ENCODE assay signal across 28 cellular contexts in the genomic region with DNA sequence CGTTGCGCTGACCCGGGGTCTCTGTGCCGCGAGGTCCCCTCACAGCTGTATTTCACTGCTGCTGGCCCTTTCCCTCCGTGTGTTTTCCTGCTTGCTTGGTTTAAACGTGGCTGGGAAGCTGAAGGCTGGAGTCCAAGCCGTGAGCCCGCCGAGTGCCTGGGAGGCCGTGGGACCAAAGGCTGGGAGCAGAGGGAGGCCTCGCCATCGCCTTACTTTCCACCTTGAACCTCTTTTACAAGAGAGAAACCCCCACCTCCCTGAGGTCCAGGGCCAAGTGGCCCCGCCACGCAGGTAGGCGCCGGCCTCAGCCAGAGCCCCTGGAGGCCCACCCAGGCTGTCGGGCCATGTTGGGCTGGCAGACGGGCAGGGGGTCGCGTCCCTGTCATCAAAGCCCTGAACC.
DNase-seq lines count a peak whose midpoint lies in the region; ATAC-seq, FAIRE-seq and TF ChIP-seq lines count a peak whose summit lies in the region.
"Had no signal": no experiment of that assay in that cellular context is flagged by ENCODE, and none has a peak within 500 bp of the region (broad histone marks: within the 10 kb centered on the region; RNA-seq: fewer than 3 reads in every experiment).

No MANE protein-coding gene starts in this region.

- no peak for TF ChIP-seq CTCF in GM06990 (IDR thresholded peaks at IDR 0.05; ENCODE audit: insufficient read depth, low read length, poor library complexity, severe bottlenecking)
- TF ChIP-seq CTCF in kidney (IDR thresholded peaks at IDR 0.05; ENCODE audit: borderline replicate concordance, extremely low read depth, insufficient read depth): no peak
- no peak for TF ChIP-seq CTCF in sigmoid colon (IDR thresholded peaks at IDR 0.05)

- H3K9me3 ChIP-seq in kidney (ENCODE audit: control insufficient read depth in 1 of 2, low read length in 2 of 2): no peaks in the 10 kb centered on the region
- H3K9me3 ChIP-seq in sigmoid colon: no peaks in the 10 kb centered on the region
- H3K9me3 ChIP-seq: gastroesophageal sphincter, Peyer's patch had no signal

- ATAC-seq in HG03108 (IDR thresholded peaks at IDR 0.05; ENCODE audit: unreplicated experiment): no peak
- ATAC-seq: activated T-cell treated with anti-CD3 and anti-CD28 coated beads, Interleukin-2, amount 50 U/mL, for 4 hours; GM23338 had no signal

- intact Hi-C loops in kidney (cut with DNase I): no loop called here
- intact Hi-C loops in sigmoid colon (cut with DNase I): no loop called here

- H3K27me3 ChIP-seq in GM06990 (replicated peaks; ENCODE audit: control insufficient read depth, insufficient read depth, low read length): no peaks in the 10 kb centered on the region
- no peaks in the 10 kb centered on the region for H3K27me3 ChIP-seq in sigmoid colon
- H3K27me3 ChIP-seq: gastroesophageal sphincter, neural progenitor cell, Peyer's patch, tibial nerve had no signal

- no peak for TF ChIP-seq EP300 in sigmoid colon (IDR thresholded peaks at IDR 0.05)

- H3K27ac ChIP-seq in kidney (ENCODE audit: low read depth in 2 of 2, low read length in 2 of 2): no peak overlapping the region
- no peak overlapping the region for H3K27ac ChIP-seq in sigmoid colon
- H3K27ac ChIP-seq: C4-2B, neural progenitor cell, Peyer's patch, tibial nerve had no signal

- 94 to 97% methylated on average over 21 of the region's 21 CpGs for WGBS in sigmoid colon, 2 donors

- no peaks in the 10 kb centered on the region for H3K4me1 ChIP-seq in kidney (ENCODE audit: control insufficient read depth in 1 of 2, insufficient read depth in 1 of 2, low read depth in 1 of 2, low read length in 2 of 2)
- H3K4me1 ChIP-seq in sigmoid colon: no peaks in the 10 kb centered on the region
- H3K4me1 ChIP-seq: neural progenitor cell, Peyer's patch, tibial nerve had no signal

- no peak overlapping the region for H3K9ac ChIP-seq in kidney (ENCODE audit: low read length in 2 of 2)
- H3K9ac ChIP-seq: neural progenitor cell had no signal

- TF ChIP-seq POLR2A in sigmoid colon (IDR thresholded peaks at IDR 0.05): no peak

- DNase-seq in activated CD8-positive, alpha-beta memory T cell treated with anti-CD3 and anti-CD28 coated beads, Interleukin-2, amount 50 U/mL, for 4 hours: peak; percentile 10
- no peak for DNase-seq in activated CD8-positive, alpha-beta memory T cell treated with anti-CD3 and anti-CD28 coated beads, Interleukin-2, amount 50 U/mL, for 48 hours
- peak; percentile 3 for DNase-seq in GM06990 (ENCODE audit: extremely low read depth, insufficient read length)
- DNase-seq in kidney: peak; percentile 60
- peak; percentile 53 for DNase-seq in sigmoid colon
- DNase-seq in NK-92 (lab: John Stamatoyannopoulos, UW; ENCODE audit: unreplicated experiment): no peak
- DNase-seq in G401 (ENCODE audit: low spot score): no peak
- DNase-seq: 8988T; activated CD4-positive, alpha-beta T cell treated with anti-CD3 and anti-CD28 coated beads for 4 hours; activated naive CD4-positive, alpha-beta T cell treated with anti-CD3 and anti-CD28 coated beads for 36 hours; amygdala; Calu3; DMS79 treated with DMSO at 0.1 percent for 48 hours; GF-D8; hippocampal formation; left cardiac atrium; mesenchymal stem cell; NCI-H748 treated with DMSO at 0.1 percent for 48 hours; SHP77 treated with DMSO at 0.1 percent for 48 hours; stimulated activated CD4-positive, alpha-beta T cell treated with anti-CD3 and anti-CD28 coated beads, Interleukin-4, amount 100 ng/mL, for 24 hours had no signal

- no peak for FAIRE-seq in kidney (lab: Jason Lieb, UNC)

- peaks cover 7% of the 10 kb centered on the region for H3K36me3 ChIP-seq in GM06990 (ENCODE audit: control insufficient read depth, insufficient read depth, low read length)
- H3K36me3 ChIP-seq in kidney (ENCODE audit: control insufficient read depth in 1 of 2, insufficient read depth in 2 of 2, low read length in 2 of 2): peaks cover 0 to 5% of the 10 kb centered on the region in 2 donors
- H3K36me3 ChIP-seq in sigmoid colon: no peaks in the 10 kb centered on the region
- H3K36me3 ChIP-seq: neural progenitor cell had no signal

- no peak overlapping the region for H3K4me3 ChIP-seq in GM06990 (replicated peaks; ENCODE audit: low read depth, low read length)
- H3K4me3 ChIP-seq in kidney (ENCODE audit: low read length in 2 of 2): no peak overlapping the region
- H3K4me3 ChIP-seq in sigmoid colon: no peak overlapping the region
- H3K4me3 ChIP-seq: gastroesophageal sphincter, GM23338, neural progenitor cell, Peyer's patch, tibial nerve had no signal

- in situ Hi-C loops in G401 (cut with HindIII; ENCODE audit: low sequenced_read_pairs): no loop called here

Comparison
In these comparisons a context has a peak if more than half of its experiments do, and no peak if none do; other contexts are left out.
1. DNase-seq: peak in activated CD8-positive, alpha-beta memory T cell treated with anti-CD3 and anti-CD28 coated beads, Interleukin-2, amount 50 U/mL, for 4 hours (single experiment), GM06990 (single experiment), kidney (single experiment) and sigmoid colon (single experiment); none in activated CD8-positive, alpha-beta memory T cell treated with anti-CD3 and anti-CD28 coated beads, Interleukin-2, amount 50 U/mL, for 48 hours (single experiment), NK-92 (single experiment) and G401 (single experiment).